7 cellular contexts compared by ENCODE assay signal in the genomic region with DNA sequence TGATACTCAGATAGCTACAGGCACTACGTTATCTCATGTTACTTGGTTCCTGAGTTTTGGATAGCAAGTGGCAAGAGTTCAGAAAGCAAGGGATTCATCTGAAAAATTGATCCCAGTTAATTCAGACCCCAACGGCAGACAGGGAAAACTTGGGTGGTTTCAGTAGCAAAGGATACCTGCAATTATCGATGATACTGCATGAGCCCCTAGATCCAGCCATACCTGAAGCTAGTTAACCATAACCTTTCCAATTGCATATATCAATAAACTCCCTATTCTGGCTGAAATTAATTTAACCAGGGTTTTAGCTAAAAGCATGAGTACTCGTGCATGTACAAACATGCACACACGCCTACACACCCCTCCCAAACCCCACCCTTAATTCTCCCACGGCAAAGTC.
"Had no signal": no experiment of that assay in that cellular context is flagged by ENCODE, and none has a peak within 500 bp of the region (broad histone marks: within the 10 kb centered on the region; RNA-seq: fewer than 3 reads in every experiment).

No MANE protein-coding gene starts in this region.

- DNase-seq: H7, HFFc6, KBM-7 had no signal

- H3K9me3 ChIP-seq: HAP-1 had no signal

- H3K27ac Mint-ChIP-seq: GM23338, HFFc6 had no signal

- H3K27me3 Mint-ChIP-seq: IgD-negative memory B cell had no signal

- H3K9me3 Mint-ChIP-seq: GM23338, HFFc6 had no signal

- H3K4me3 ChIP-seq: GM23338, HAP-1 had no signal

- H2AFZ ChIP-seq: GM23338 had no signal

- ATAC-seq: GM23338, HCT116 had no signal

- H3K4me3 Mint-ChIP-seq: GM23338, HFFc6 had no signal

- H3K4me2 ChIP-seq: GM23338 had no signal
